In the genomic region with DNA sequence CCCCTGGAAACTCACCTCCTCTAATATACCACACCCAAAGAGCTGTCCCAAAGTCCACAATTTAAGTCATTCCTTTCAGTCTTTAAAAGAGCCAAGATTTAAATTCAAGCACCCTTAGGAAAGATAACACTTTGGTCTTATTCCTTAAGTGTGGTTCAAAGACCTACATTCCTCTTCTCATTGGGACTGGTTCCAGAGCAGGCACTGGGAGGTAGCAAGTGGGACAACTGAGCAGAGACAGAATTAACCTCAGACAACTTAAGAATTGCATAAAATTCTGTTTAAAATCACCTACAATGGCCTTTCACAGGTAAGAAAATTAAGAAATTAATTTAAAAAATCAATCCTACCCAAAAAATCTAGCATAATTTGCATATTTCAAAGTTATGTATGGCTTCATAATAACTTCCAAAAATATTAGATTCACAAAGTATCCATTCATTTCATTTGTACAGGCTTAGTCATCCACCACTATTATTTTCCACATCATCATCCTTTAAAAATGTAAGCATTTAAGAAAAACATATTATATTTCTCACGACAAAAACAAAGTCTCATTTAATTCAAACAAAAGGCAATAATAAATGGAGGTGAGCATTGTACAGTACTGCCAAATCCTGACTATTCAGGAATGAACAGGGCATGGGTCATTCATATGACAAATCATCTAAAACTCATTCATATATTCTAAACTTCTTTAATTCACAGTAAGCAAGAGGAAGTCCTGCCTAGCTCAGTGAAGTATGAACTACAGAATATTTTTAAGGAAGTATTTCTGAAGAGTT, we compare ENCODE assay signal across 17 cellular contexts. TPM values are rescaled to one million over a fixed set of nuclear protein-coding genes. Genes with fewer than 3 reads are reported as not detected.
DNase-seq lines count a peak whose midpoint lies in the region; ATAC-seq and FAIRE-seq lines count a peak whose summit lies in the region.
"Had no signal": no experiment of that assay in that cellular context is flagged by ENCODE, and none has a peak within 500 bp of the region (broad histone marks: within the 10 kb centered on the region; RNA-seq: fewer than 3 reads in every experiment).

No MANE protein-coding gene starts in this region.

- no peak for FAIRE-seq in urothelium cell line (lab: Jason Lieb, UNC)

- DNase-seq in Daoy (ENCODE audit: low read depth) = peak; percentile 24
- peak; percentile 10 for DNase-seq in NCI-H226
- DNase-seq in dermis microvascular lymphatic vessel endothelial cell (ENCODE audit: low read depth in 2 of 2) = peak; percentile 52 to 81
- DNase-seq in kidney tubule cell (ENCODE audit: low spot score) = peak; percentile 4
- DNase-seq in urothelium cell line (ENCODE audit: low spot score) = no peak
- no peak for DNase-seq in activated T-helper 1 cell treated with anti-CD3 and anti-CD28 coated beads, Interleukin-12 subunit alpha, Interleukin-12 subunit beta, Interleukin-2, Interleukin-4 antibody, amounts not matched to agents 30 ng/mL and 10 ng/mL and 1 ng/mL, durations not matched to agents 14 hours and 24 hours and 36 hours (ENCODE audit: low spot score)
- DNase-seq in mucosa of gallbladder (ENCODE audit: low spot score) = no peak
- DNase-seq: activated CD4-positive, alpha-beta memory T cell treated with anti-CD3 and anti-CD28 coated beads, Interleukin-2, amount 10 ng/mL, durations not matched to agents 7 days and 5 days; colonic mucosa; lower lobe of right lung; NCI-H82; Peyer's patch; retina; substantia nigra; SW 1271 had no signal

- no peak for ATAC-seq in HG02642 (IDR thresholded peaks at IDR 0.05; ENCODE audit: poor library complexity, unreplicated experiment)
- ATAC-seq: lower lobe of right lung; natural killer cell treated with Interleukin-12 subunit alpha and Interleukin-12 subunit beta and Interleukin-15 and Interleukin-18, amount 100 ng/mL, for 72 hours had no signal

- no peaks in the 10 kb centered on the region for H3K4me1 Mint-ChIP-seq in activated T-helper 1 cell treated with anti-CD3 and anti-CD28 coated beads, Interleukin-12 subunit alpha, Interleukin-12 subunit beta, Interleukin-2, Interleukin-4 antibody, amounts not matched to agents 30 ng/mL and 10 ng/mL and 1 ng/mL, durations not matched to agents 14 hours and 24 hours and 36 hours (ENCODE audit: low read depth)
- H3K4me1 Mint-ChIP-seq: activated CD4-positive, alpha-beta memory T cell treated with anti-CD3 and anti-CD28 coated beads, Interleukin-2, amount 10 ng/mL, durations not matched to agents 7 days and 5 days had no signal

- no peak overlapping the region for H3K4me3 Mint-ChIP-seq in activated T-helper 1 cell treated with anti-CD3 and anti-CD28 coated beads, Interleukin-12 subunit alpha, Interleukin-12 subunit beta, Interleukin-2, Interleukin-4 antibody, amounts not matched to agents 30 ng/mL and 10 ng/mL and 1 ng/mL, durations not matched to agents 14 hours and 24 hours and 36 hours
- H3K4me3 Mint-ChIP-seq: activated CD4-positive, alpha-beta memory T cell treated with anti-CD3 and anti-CD28 coated beads, Interleukin-2, amount 10 ng/mL, durations not matched to agents 7 days and 5 days; natural killer cell treated with Interleukin-12 subunit alpha and Interleukin-12 subunit beta and Interleukin-15 and Interleukin-18, amount 100 ng/mL, for 72 hours had no signal

- no peaks in the 10 kb centered on the region for H3K36me3 Mint-ChIP-seq in activated T-helper 1 cell treated with anti-CD3 and anti-CD28 coated beads, Interleukin-12 subunit alpha, Interleukin-12 subunit beta, Interleukin-2, Interleukin-4 antibody, amounts not matched to agents 30 ng/mL and 10 ng/mL and 1 ng/mL, durations not matched to agents 14 hours and 24 hours and 36 hours (ENCODE audit: low read depth)
- H3K36me3 Mint-ChIP-seq: natural killer cell treated with Interleukin-12 subunit alpha and Interleukin-12 subunit beta and Interleukin-15 and Interleukin-18, amount 100 ng/mL, for 72 hours had no signal

- intact Hi-C loops in activated T-helper 1 cell treated with anti-CD3 and anti-CD28 coated beads, Interleukin-12 subunit alpha, Interleukin-12 subunit beta, Interleukin-2, Interleukin-4 antibody, amounts not matched to agents 30 ng/mL and 10 ng/mL and 1 ng/mL, durations not matched to agents 14 hours and 24 hours and 36 hours (cut with micrococcal nuclease) = no loop called here

- H3K9me3 Mint-ChIP-seq in activated T-helper 1 cell treated with anti-CD3 and anti-CD28 coated beads, Interleukin-12 subunit alpha, Interleukin-12 subunit beta, Interleukin-2, Interleukin-4 antibody, amounts not matched to agents 30 ng/mL and 10 ng/mL and 1 ng/mL, durations not matched to agents 14 hours and 24 hours and 36 hours = no peaks in the 10 kb centered on the region
- H3K9me3 Mint-ChIP-seq: activated CD4-positive, alpha-beta memory T cell treated with anti-CD3 and anti-CD28 coated beads, Interleukin-2, amount 10 ng/mL, durations not matched to agents 7 days and 5 days; natural killer cell treated with Interleukin-12 subunit alpha and Interleukin-12 subunit beta and Interleukin-15 and Interleukin-18, amount 100 ng/mL, for 72 hours had no signal

- H3K27me3 Mint-ChIP-seq in activated T-helper 1 cell treated with anti-CD3 and anti-CD28 coated beads, Interleukin-12 subunit alpha, Interleukin-12 subunit beta, Interleukin-2, Interleukin-4 antibody, amounts not matched to agents 30 ng/mL and 10 ng/mL and 1 ng/mL, durations not matched to agents 14 hours and 24 hours and 36 hours (ENCODE audit: insufficient read depth) = peaks cover 2% of the 10 kb centered on the region

- H3K27ac Mint-ChIP-seq in activated T-helper 1 cell treated with anti-CD3 and anti-CD28 coated beads, Interleukin-12 subunit alpha, Interleukin-12 subunit beta, Interleukin-2, Interleukin-4 antibody, amounts not matched to agents 30 ng/mL and 10 ng/mL and 1 ng/mL, durations not matched to agents 14 hours and 24 hours and 36 hours = no peak overlapping the region
- H3K27ac Mint-ChIP-seq: activated CD4-positive, alpha-beta memory T cell treated with anti-CD3 and anti-CD28 coated beads, Interleukin-2, amount 10 ng/mL, durations not matched to agents 7 days and 5 days; natural killer cell treated with Interleukin-12 subunit alpha and Interleukin-12 subunit beta and Interleukin-15 and Interleukin-18, amount 100 ng/mL, for 72 hours had no signal

RNA-seq across cellular contexts. Expression of a gene that starts 13.6 kb away (rescaled TPM):
- 5.8 and 10.9 TPM in 2 replicates for total RNA-seq in Daoy (2014; rRNA removed; shearing (Covaris generic))
- total RNA-seq in dermis microvascular lymphatic vessel endothelial cell = 5.9 and 17.8 TPM in 2 replicates
- not detected in 2 replicates for total RNA-seq in activated T-helper 1 cell treated with anti-CD3 and anti-CD28 coated beads, Interleukin-12 subunit alpha, Interleukin-12 subunit beta, Interleukin-2, Interleukin-4 antibody, amounts not matched to agents 30 ng/mL and 10 ng/mL and 1 ng/mL, durations not matched to agents 14 hours and 24 hours and 36 hours
- total RNA-seq in mucosa of gallbladder = 39.4 TPM
- total RNA-seq: activated CD4-positive, alpha-beta memory T cell treated with anti-CD3 and anti-CD28 coated beads, Interleukin-2, amount 10 ng/mL, durations not matched to agents 7 days and 5 days; natural killer cell treated with Interleukin-12 subunit alpha and Interleukin-12 subunit beta and Interleukin-15 and Interleukin-18, amount 100 ng/mL, for 72 hours had no signal

Comparison
In these comparisons a context has a peak if more than half of its experiments do, and no peak if none do; other contexts are left out.
1. DNase-seq: peak in Daoy (single experiment), NCI-H226 (single experiment), dermis microvascular lymphatic vessel endothelial cell (2 of 2) and kidney tubule cell (single experiment); none in urothelium cell line (single experiment), activated T-helper 1 cell treated with anti-CD3 and anti-CD28 coated beads, Interleukin-12 subunit alpha, Interleukin-12 subunit beta, Interleukin-2, Interleukin-4 antibody, amounts not matched to agents 30 ng/mL and 10 ng/mL and 1 ng/mL, durations not matched to agents 14 hours and 24 hours and 36 hours (single experiment) and mucosa of gallbladder (single experiment).